Comparison of ENCODE assay signal across 17 cellular contexts in the genomic region with DNA sequence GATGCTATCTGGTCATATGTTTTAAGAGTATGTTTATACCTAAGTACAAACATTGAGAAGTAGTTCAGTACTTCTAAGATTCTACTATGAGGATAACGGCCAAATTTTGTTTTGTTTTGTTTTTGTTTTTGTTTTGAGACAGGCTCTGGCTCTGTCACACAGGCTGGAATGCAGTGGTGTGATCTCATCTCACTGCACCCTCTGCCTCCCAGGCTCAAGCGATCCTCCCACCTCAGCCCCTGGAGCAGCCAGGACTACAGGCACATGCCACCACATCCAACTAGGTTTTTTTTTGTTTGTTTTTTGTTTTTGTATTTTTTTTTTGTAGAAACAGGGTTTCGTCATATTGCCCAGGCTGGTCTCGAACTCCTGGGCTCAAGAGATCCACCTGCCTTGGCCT. TPM values are rescaled to one million over a fixed set of nuclear protein-coding genes. Genes with fewer than 3 reads are reported as not detected.
DNase-seq lines count a peak whose midpoint lies in the region; ATAC-seq, FAIRE-seq and TF ChIP-seq lines count a peak whose summit lies in the region.
"Had no signal": no experiment of that assay in that cellular context is flagged by ENCODE, and none has a peak within 500 bp of the region (broad histone marks: within the 10 kb centered on the region; RNA-seq: fewer than 3 reads in every experiment).

No MANE protein-coding gene starts in this region.

- H2BK120ac ChIP-seq in H1 (replicated peaks; ENCODE audit: low read depth, low read length): no peak overlapping the region

- H3K27ac Mint-ChIP-seq in activated CD4-positive, alpha-beta memory T cell treated with anti-CD3 and anti-CD28 coated beads for 36 hours: no peak overlapping the region
- H3K27ac Mint-ChIP-seq: CD4-positive, alpha-beta memory T cell had no signal

- no peaks in the 10 kb centered on the region for H4K20me1 ChIP-seq in H1 (replicated peaks in 1 of 2; ENCODE audit: control insufficient read depth in 1 of 2, insufficient read depth in 2 of 2, low read length in 2 of 2)

- no peak for DNase-seq in H1 (ENCODE audit: low read depth in 1 of 2, low spot score in 2 of 2)
- peak; percentile 5 for DNase-seq in fibroblast of villous mesenchyme (ENCODE audit: low read depth)
- no peak for DNase-seq in brain microvascular endothelial cell
- DNase-seq in dorsolateral prefrontal cortex: no peak
- no peak for DNase-seq in activated CD4-positive, alpha-beta memory T cell treated with anti-CD3 and anti-CD28 coated beads for 36 hours
- DNase-seq: BE2C; CD4-positive, alpha-beta memory T cell; DMS79; EL; GDM1; HCEC 1CT had no signal

- no peak for TF ChIP-seq CTCF in HEK293 (tag by site-specific recombination; IDR thresholded peaks at IDR 0.05)
- no peak for TF ChIP-seq CTCF in H1 (IDR thresholded peaks at IDR 0.05; ENCODE audit: control extremely low read depth in 1 of 3, insufficient read depth in 1 of 3, low read depth in 1 of 3, low read length in 3 of 3)
- no peak for TF ChIP-seq CTCF in fibroblast of villous mesenchyme (IDR thresholded peaks at IDR 0.05; ENCODE audit: insufficient read depth, low read depth, low read length)
- no peak for TF ChIP-seq CTCF in brain microvascular endothelial cell (IDR thresholded peaks at IDR 0.05; ENCODE audit: low read depth, low read length, missing control alignments)
- no peak for TF ChIP-seq CTCF in dorsolateral prefrontal cortex (IDR thresholded peaks at IDR 0.05 in 54 of 56, conservative IDR thresholded peaks at IDR 0.05 in 2 of 56; ENCODE audit: low read depth in 1 of 56, partially characterized antibody in 56 of 56)

- H3K4me1 ChIP-seq in HEK293 (ENCODE audit: control insufficient read depth, insufficient read depth, low read length): no peaks in the 10 kb centered on the region
- H3K4me1 ChIP-seq in H1 (replicated peaks in 1 of 4; ENCODE audit: control insufficient read depth in 3 of 4, insufficient read depth in 4 of 4, low read length in 3 of 4): peaks cover 0 to 9% (median 5%) of the 10 kb centered on the region in 4 experiments; a peak in 4 of 7 replicates
- H3K4me1 ChIP-seq: A549, BE2C had no signal

- WGBS in H1 (ENCODE audit: extremely low coverage in 1 of 2, insufficient coverage in 1 of 2, insufficient read length in 1 of 2, insufficient replicate concordance in 2 of 2, low coverage in 1 of 2, low lambda C conversion rate in 2 of 2, missing lambda C conversion rate in 1 of 2), 2 experiments: 90% methylated on average over 4 of the region's 4 CpGs; no CpG with 5 or more reads in 1 of the 2 experiments

- no peak for TF ChIP-seq EP300 in H1 (IDR thresholded peaks at IDR 0.05; ENCODE audit: borderline replicate concordance in 1 of 2, low read depth in 2 of 2, low read length in 2 of 2)

- H3K23me2 ChIP-seq in H1 (ENCODE audit: low read depth, low read length): no peaks in the 10 kb centered on the region

- no peak overlapping the region for H4K8ac ChIP-seq in H1 (ENCODE audit: extremely low read depth, insufficient read depth, low read length)

- peaks cover 10% of the 10 kb centered on the region for H3K27me3 Mint-ChIP-seq in activated CD4-positive, alpha-beta memory T cell treated with anti-CD3 and anti-CD28 coated beads for 36 hours

- no peak overlapping the region for H3K23ac ChIP-seq in H1 (ENCODE audit: insufficient read length)

- POLR2A ChIA-PET in HEK293 (lab: Yijun Ruan, JAX) (no interaction called here), H1 (lab: Charles Lee; ENCODE audit: partially characterized antibody) (interaction anchor here (1.4 kb wide), 1 partner anchor 47 kb away, joined by 6 read pairs; a partner anchor contains a TSS)
- POLR2A ChIA-PET in activated CD4-positive, alpha-beta memory T cell treated with anti-CD3 and anti-CD28 coated beads for 36 hours (lab: Charles Lee): no interaction called here

- no peak overlapping the region for H4K5ac ChIP-seq in H1 (ENCODE audit: insufficient read length, low read depth, low read length)

- H3K36me3 ChIP-seq in HEK293 (ENCODE audit: control insufficient read depth in 2 of 2, insufficient read depth in 1 of 2, low read length in 2 of 2) (no peaks in the 10 kb centered on the region), H1 (ENCODE audit: control insufficient read depth in 2 of 4, insufficient read depth in 4 of 4, low read length in 3 of 4) (no peaks in the 10 kb centered on the region), brain microvascular endothelial cell (replicated peaks) (no peaks in the 10 kb centered on the region)
- H3K36me3 ChIP-seq: BE2C had no signal

- H3K4me1 Mint-ChIP-seq in activated CD4-positive, alpha-beta memory T cell treated with anti-CD3 and anti-CD28 coated beads for 36 hours (ENCODE audit: low read depth): no peaks in the 10 kb centered on the region
- H3K4me1 Mint-ChIP-seq: CD4-positive, alpha-beta memory T cell had no signal

- H2AK5ac ChIP-seq in H1 (ENCODE audit: low read depth, low read length): no peak overlapping the region

- H3K4me3 ChIP-seq in HEK293 (ENCODE audit: low read depth, low read length) (no peak overlapping the region), H1 (ENCODE audit: extremely low read depth in 1 of 4, insufficient read depth in 2 of 4, low read depth in 3 of 4, low read length in 4 of 4) (no peak overlapping the region), fibroblast of villous mesenchyme (ENCODE audit: low read depth, low read length) (no peak overlapping the region), brain microvascular endothelial cell (ENCODE audit: low read depth, low read length) (no peak overlapping the region), dorsolateral prefrontal cortex (no peak overlapping the region)
- H3K4me3 ChIP-seq: A549 had no signal

- no peak for TF ChIP-seq RAD21 in H1 (IDR thresholded peaks at IDR 0.05 in 1 of 2, conservative IDR thresholded peaks at IDR 0.05 in 1 of 2; ENCODE audit: low read depth in 2 of 2, low read length in 2 of 2)

- intact Hi-C loops in dorsolateral prefrontal cortex (cut with DNase I): no loop called here
- intact Hi-C loops in activated CD4-positive, alpha-beta memory T cell treated with anti-CD3 and anti-CD28 coated beads for 36 hours (cut with micrococcal nuclease): no loop called here

- H3K79me2 ChIP-seq in H1 (ENCODE audit: control insufficient read depth in 1 of 2, insufficient read depth in 2 of 2, low read length in 2 of 2): no peaks in the 10 kb centered on the region

- no peak overlapping the region for H3K4me2 ChIP-seq in H1 (ENCODE audit: insufficient read depth in 1 of 2, low read depth in 2 of 2, low read length in 2 of 2)
- H3K4me2 ChIP-seq: A549 had no signal

- FAIRE-seq in H1 (lab: Jason Lieb, UNC): no peak
- FAIRE-seq: GM12892 had no signal

- no peaks in the 10 kb centered on the region for H3K36me3 Mint-ChIP-seq in activated CD4-positive, alpha-beta memory T cell treated with anti-CD3 and anti-CD28 coated beads for 36 hours
- H3K36me3 Mint-ChIP-seq: CD4-positive, alpha-beta memory T cell had no signal

- TF ChIP-seq POLR2A in H1 (IDR thresholded peaks at IDR 0.05; ENCODE audit: control extremely low read depth in 1 of 2, low read depth in 2 of 2, low read length in 2 of 2): no peak

- CTCF ChIA-PET in HEK293 (lab: Yijun Ruan, JAX) (interaction anchor here (0.9 kb wide), 1 partner anchor 413 kb away, joined by 3 read pairs; no protein-coding TSS in a partner anchor), H1 (lab: Charles Lee; ENCODE audit: partially characterized antibody) (interaction anchor here (1.2 kb wide), 1 partner anchor 9 kb away, joined by 3 read pairs; no protein-coding TSS in a partner anchor)
- CTCF ChIA-PET in activated CD4-positive, alpha-beta memory T cell treated with anti-CD3 and anti-CD28 coated beads for 36 hours (lab: Charles Lee): no interaction called here

- H4K91ac ChIP-seq in H1 (replicated peaks; ENCODE audit: insufficient read length, low read length): no peak overlapping the region

- H3K4me3 Mint-ChIP-seq in activated CD4-positive, alpha-beta memory T cell treated with anti-CD3 and anti-CD28 coated beads for 36 hours: no peak overlapping the region
- H3K4me3 Mint-ChIP-seq: CD4-positive, alpha-beta memory T cell had no signal

- in situ Hi-C loops in brain microvascular endothelial cell (cut with HindIII; ENCODE audit: low pct_ligation_motif_present, low sequenced_read_pairs): no loop called here

- H3K18ac ChIP-seq in H1 (ENCODE audit: extremely low read depth, low read length): no peak overlapping the region

- no peaks in the 10 kb centered on the region for H3K9me3 ChIP-seq in HEK293 (ENCODE audit: control insufficient read depth, insufficient read depth, low read depth, low read length)
- no peaks in the 10 kb centered on the region for H3K9me3 ChIP-seq in H1 (ENCODE audit: insufficient read depth in 2 of 2, low read depth in 1 of 2, low read length in 1 of 2)
- H3K9me3 ChIP-seq: A549, BE2C had no signal

- no peak overlapping the region for H3K4ac ChIP-seq in H1 (replicated peaks; ENCODE audit: insufficient read length, low read depth, low read length)

- ATAC-seq in HG03342 (IDR thresholded peaks at IDR 0.05; ENCODE audit: unreplicated experiment): no peak
- ATAC-seq: A549 had no signal

- H3K27me3 ChIP-seq in H1 (replicated peaks in 1 of 4; ENCODE audit: control insufficient read depth in 3 of 4, extremely low read depth in 1 of 4, insufficient read depth in 3 of 4, low read length in 3 of 4): no peaks in the 10 kb centered on the region
- no peaks in the 10 kb centered on the region for H3K27me3 ChIP-seq in brain microvascular endothelial cell (replicated peaks)
- H3K27me3 ChIP-seq in dorsolateral prefrontal cortex: no peaks in the 10 kb centered on the region

- H2AFZ ChIP-seq in H1 (ENCODE audit: low read length): no peak overlapping the region

- no peak overlapping the region for H2BK12ac ChIP-seq in H1 (ENCODE audit: low read depth, low read length)

- no peak overlapping the region for H2BK5ac ChIP-seq in H1 (ENCODE audit: low read depth, low read length)

- no peak overlapping the region for H3K56ac ChIP-seq in H1 (replicated peaks; ENCODE audit: insufficient read length, low read depth, low read length)

- no peak overlapping the region for H3K14ac ChIP-seq in H1 (ENCODE audit: insufficient read length)

- no peak overlapping the region for H3K9ac ChIP-seq in H1 (replicated peaks in 1 of 4; ENCODE audit: extremely low read depth in 1 of 4, low read depth in 3 of 4, low read length in 3 of 4)

- H3K27ac ChIP-seq in HEK293 (ENCODE audit: extremely low read depth, low read depth, low read length) (no peak overlapping the region), H1 (ENCODE audit: low read depth, low read length) (no peak overlapping the region), brain microvascular endothelial cell (no peak overlapping the region), dorsolateral prefrontal cortex (no peak overlapping the region)
- H3K27ac ChIP-seq: A549, C4-2B, HL-60 had no signal

- H3K9me3 Mint-ChIP-seq in activated CD4-positive, alpha-beta memory T cell treated with anti-CD3 and anti-CD28 coated beads for 36 hours: no peaks in the 10 kb centered on the region
- H3K9me3 Mint-ChIP-seq: CD4-positive, alpha-beta memory T cell had no signal

- H2BK20ac ChIP-seq in H1 (ENCODE audit: low read length): no peak overlapping the region

- no peak overlapping the region for H2BK15ac ChIP-seq in H1 (ENCODE audit: low read length)

- no peaks in the 10 kb centered on the region for H3K79me1 ChIP-seq in H1 (ENCODE audit: low read depth, low read length)

RNA-seq across cellular contexts. Expression of a gene that starts 47.5 kb away (rescaled TPM):
- 2,416 and 2,501 TPM in 2 replicates for total RNA-seq in H1 (2021; fragmentation: NEBNext Ultra II Directional; extraction: Animal tissue kit (Norgen Biotek cat#: 25700))
- polyA plus RNA-seq in H1 (2011; rRNA removed): 4,119 and 5,590 TPM in 2 replicates
- polyA plus RNA-seq in H1 (2011; cell fraction: cytosol; rRNA removed): 7,082 TPM
- 1,404 TPM for polyA plus RNA-seq in H1 (2011; cell fraction: nucleus; rRNA removed)
- 4,427 to 5,239 TPM (median 4,948 TPM) in 4 replicates for polyA plus RNA-seq in H1 (2012, experiment 1 of 2)
- 19,479 TPM for polyA plus RNA-seq in H1 (2012, experiment 2 of 2)
- polyA plus RNA-seq in H1 (2013, experiment 1 of 2): 3,790 TPM
- polyA plus RNA-seq in H1 (2013, experiment 2 of 2): 3,809 TPM
- polyA minus RNA-seq in H1 (2011; rRNA and poly(A)+ RNA removed): 816 and 841 TPM in 2 replicates
- 998 TPM for polyA minus RNA-seq in H1 (2011; cell fraction: cytosol; rRNA and poly(A)+ RNA removed)
- polyA minus RNA-seq in H1 (2011; cell fraction: nucleus; rRNA and poly(A)+ RNA removed): 840 TPM
- 1,123 and 1,371 TPM in 2 replicates for total RNA-seq in fibroblast of villous mesenchyme
- 100 to 1,000 TPM; 255 to 518 (median 371) TPM for total RNA-seq in dorsolateral prefrontal cortex
- total RNA-seq in activated CD4-positive, alpha-beta memory T cell treated with anti-CD3 and anti-CD28 coated beads for 36 hours: 1,000 to 10,000 TPM; 2,581 to 2,594 TPM

RNA-seq across cellular contexts. Expression of a gene that starts 59.4 kb away (rescaled TPM):
- total RNA-seq in H1 (2021; fragmentation: NEBNext Ultra II Directional; extraction: Animal tissue kit (Norgen Biotek cat#: 25700)): 4.0 and 4.5 TPM in 2 replicates
- 4.4 and 5.4 TPM in 2 replicates for polyA plus RNA-seq in H1 (2011; rRNA removed)
- 2.6 TPM for polyA plus RNA-seq in H1 (2011; cell fraction: cytosol; rRNA removed)
- 8.0 TPM for polyA plus RNA-seq in H1 (2011; cell fraction: nucleus; rRNA removed)
- polyA plus RNA-seq in H1 (2012, experiment 1 of 2): 2.0 to 4.5 TPM (median 2.8 TPM) in 4 replicates
- polyA plus RNA-seq in H1 (2012, experiment 2 of 2): 1.4 TPM
- 2.0 TPM for polyA plus RNA-seq in H1 (2013, experiment 1 of 2)
- polyA plus RNA-seq in H1 (2013, experiment 2 of 2): 2.2 TPM
- 3.8 and 5.9 TPM in 2 replicates for polyA minus RNA-seq in H1 (2011; rRNA and poly(A)+ RNA removed)
- polyA minus RNA-seq in H1 (2011; cell fraction: cytosol; rRNA and poly(A)+ RNA removed): 1.8 TPM
- polyA minus RNA-seq in H1 (2011; cell fraction: nucleus; rRNA and poly(A)+ RNA removed): 6.0 TPM
- total RNA-seq in fibroblast of villous mesenchyme (3.9 and 7.1 TPM in 2 replicates), dorsolateral prefrontal cortex (10 to 100 TPM; 36.0 to 80.0 (median 62.0) TPM)
- under 1 TPM; 0.07 to 0.21 TPM for total RNA-seq in activated CD4-positive, alpha-beta memory T cell treated with anti-CD3 and anti-CD28 coated beads for 36 hours
